In genomic region chr17:44383363-44383762, GRCh38 we compare ENCODE assay signal across 23 cellular contexts. TPM values are rescaled to one million over a fixed set of nuclear protein-coding genes. Genes with fewer than 3 reads are reported as not detected.
DNase-seq lines count a peak whose midpoint lies in the region; ATAC-seq, FAIRE-seq and TF ChIP-seq lines count a peak whose summit lies in the region.
"Had no signal": no experiment of that assay in that cellular context is flagged by ENCODE, and none has a peak within 500 bp of the region (broad histone marks: within the 10 kb centered on the region; RNA-seq: fewer than 3 reads in every experiment).

No MANE protein-coding gene starts in this region.

- ATAC-seq in HepG2 = peak; percentile 4; the same call in 1 of the 3 replicates
- ATAC-seq: CD8-positive, alpha-beta T cell; GM12878 had no signal

- no peak overlapping the region for H3K18ac ChIP-seq in H1 (ENCODE audit: extremely low read depth, low read length)

- H3F3A ChIP-seq in MM.1S (ENCODE audit: insufficient read depth, low read length) = no peaks in the 10 kb centered on the region

- DNase-seq in activated CD4-positive, CD25-positive, alpha-beta regulatory T cell treated with anti-CD3 and anti-CD28 coated beads, Interleukin-2, amount 50 U/mL, for 72 hours = peak; percentile 23
- no peak for DNase-seq in activated CD4-positive, CD25-positive, alpha-beta regulatory T cell (lab: John Stamatoyannopoulos, UW)
- DNase-seq in H7 (peak; percentile 56), H1 (ENCODE audit: low read depth in 1 of 2, low spot score in 2 of 2) (no peak), HepG2 (ENCODE audit: low spot score) (no peak), cerebellum (ENCODE audit: low spot score) (no peak), MM.1S (no peak)
- no peak for DNase-seq in activated CD8-positive, alpha-beta memory T cell treated with anti-CD3 and anti-CD28 coated beads for 24 hours
- DNase-seq: Caco-2; CD4-positive, CD25-positive, alpha-beta regulatory T cell; CD8-positive, alpha-beta T cell; DMS79; EL; GDM1; GM23248; HFFc6 had no signal

- H3K4me2 ChIP-seq in H1 (ENCODE audit: insufficient read depth in 1 of 2, low read depth in 2 of 2, low read length in 2 of 2) (peak overlapping the region; percentile 5 to 84; a peak in 2 of 4 replicates), HepG2 (ENCODE audit: low read depth, low read length) (no peak overlapping the region), MM.1S (ENCODE audit: low read depth, low read length) (no peak overlapping the region)
- H3K4me2 ChIP-seq: BLaER1 had no signal

- H3K27me3 ChIP-seq in H7 (ENCODE audit: control insufficient read depth, insufficient read depth, low read length) (peaks cover 37% of the 10 kb centered on the region), H1 (replicated peaks in 1 of 4; ENCODE audit: control insufficient read depth in 3 of 4, extremely low read depth in 1 of 4, insufficient read depth in 3 of 4, low read length in 3 of 4) (peaks cover 10 to 34% (median 31%) of the 10 kb centered on the region in 4 experiments), HepG2 (ENCODE audit: control insufficient read depth in 1 of 2, insufficient read depth in 2 of 2, low read length in 2 of 2) (peaks cover 20 to 71% of the 10 kb centered on the region in 2 experiments), MM.1S (replicated peaks; ENCODE audit: insufficient read depth, low read length) (peaks cover 46% of the 10 kb centered on the region)
- H3K27me3 ChIP-seq: BLaER1 had no signal

- H3K79me1 ChIP-seq in H1 (ENCODE audit: low read depth, low read length) = no peaks in the 10 kb centered on the region

- H2BK12ac ChIP-seq in H1 (ENCODE audit: low read depth, low read length) = no peak overlapping the region

- no peak overlapping the region for H3K27ac ChIP-seq in H1 (ENCODE audit: low read depth, low read length)
- H3K27ac ChIP-seq in HepG2 (ENCODE audit: extremely low read length, insufficient read depth, low read length) = no peak overlapping the region
- H3K27ac ChIP-seq in MM.1S (ENCODE audit: low read length) = no peak overlapping the region
- H3K27ac ChIP-seq: 22Rv1, BLaER1, C4-2B, GM23248 had no signal

- H2BK5ac ChIP-seq in H1 (ENCODE audit: low read depth, low read length) = no peak overlapping the region

- TF ChIP-seq CTCF in H1 (IDR thresholded peaks at IDR 0.05; ENCODE audit: control extremely low read depth in 1 of 3, insufficient read depth in 1 of 3, low read depth in 1 of 3, low read length in 3 of 3) = no peak
- TF ChIP-seq CTCF in HepG2 (CRISPR knock-in tag; IDR thresholded peaks at IDR 0.05) = no peak
- TF ChIP-seq CTCF in MM.1S (IDR thresholded peaks at IDR 0.05; ENCODE audit: low read length) = no peak

- H3K9ac ChIP-seq in H1 (replicated peaks in 1 of 4; ENCODE audit: extremely low read depth in 1 of 4, low read depth in 3 of 4, low read length in 3 of 4) (no peak overlapping the region), HepG2 (ENCODE audit: insufficient read depth, low read depth, low read length) (no peak overlapping the region), MM.1S (ENCODE audit: low read length) (no peak overlapping the region)
- H3K9ac ChIP-seq: BLaER1, GM23248 had no signal

- H3K79me2 ChIP-seq in H1 (ENCODE audit: control insufficient read depth in 1 of 2, insufficient read depth in 2 of 2, low read length in 2 of 2) (no peaks in the 10 kb centered on the region), HepG2 (ENCODE audit: insufficient read depth, low read length) (no peaks in the 10 kb centered on the region), MM.1S (ENCODE audit: low read length) (no peaks in the 10 kb centered on the region)

- H4K20me1 ChIP-seq in H1 (replicated peaks in 1 of 2; ENCODE audit: control insufficient read depth in 1 of 2, insufficient read depth in 2 of 2, low read length in 2 of 2) = peaks cover 0 to 4% of the 10 kb centered on the region in 2 experiments
- no peaks in the 10 kb centered on the region for H4K20me1 ChIP-seq in HepG2 (ENCODE audit: insufficient read depth, low read length)
- H4K20me1 ChIP-seq in MM.1S (ENCODE audit: insufficient read depth, low read length) = no peaks in the 10 kb centered on the region
- H4K20me1 ChIP-seq: BLaER1 had no signal

- H3K9me3 ChIP-seq in H1 (ENCODE audit: insufficient read depth in 2 of 2, low read depth in 1 of 2, low read length in 1 of 2) (no peaks in the 10 kb centered on the region), HepG2 (ENCODE audit: low read length) (no peaks in the 10 kb centered on the region), MM.1S (replicated peaks; ENCODE audit: insufficient read depth, low read length) (no peaks in the 10 kb centered on the region)
- H3K9me3 ChIP-seq: BLaER1, Caco-2, HAP-1 had no signal

- no peak overlapping the region for H4K8ac ChIP-seq in H1 (ENCODE audit: extremely low read depth, insufficient read depth, low read length)

- H2BK20ac ChIP-seq in H1 (ENCODE audit: low read length) = no peak overlapping the region

- no peak overlapping the region for H3K4ac ChIP-seq in H1 (replicated peaks; ENCODE audit: insufficient read length, low read depth, low read length)

- H2BK15ac ChIP-seq in H1 (ENCODE audit: low read length) = no peak overlapping the region

- BruUV-seq in HepG2 (replicated peaks; lab: Mats Ljungman, UMichigan) = no TSS peak

- POLR2A ChIA-PET in H1 (lab: Charles Lee; ENCODE audit: partially characterized antibody) (no interaction called here), HepG2 (lab: Yijun Ruan, JAX) (no interaction called here)

- no peak overlapping the region for H2BK120ac ChIP-seq in H1 (replicated peaks; ENCODE audit: low read depth, low read length)

- H3K23ac ChIP-seq in H1 (ENCODE audit: insufficient read length) = no peak overlapping the region

- no peak overlapping the region for H4K91ac ChIP-seq in H1 (replicated peaks; ENCODE audit: insufficient read length, low read length)

- H3K4me1 ChIP-seq in H1 (replicated peaks in 1 of 4; ENCODE audit: control insufficient read depth in 3 of 4, insufficient read depth in 4 of 4, low read length in 3 of 4) (peaks cover 3 to 21% (median 7%) of the 10 kb centered on the region in 4 experiments; a peak in 6 of 7 replicates), HepG2 (ENCODE audit: insufficient read depth, low read length) (peaks cover 19% of the 10 kb centered on the region), MM.1S (ENCODE audit: low read length) (no peaks in the 10 kb centered on the region)
- H3K4me1 ChIP-seq: Caco-2 had no signal

- no peak for TF ChIP-seq POLR2A in H1 (IDR thresholded peaks at IDR 0.05; ENCODE audit: control extremely low read depth in 1 of 2, low read depth in 2 of 2, low read length in 2 of 2)
- no peak for TF ChIP-seq POLR2A in HepG2 (IDR thresholded peaks at IDR 0.05; ENCODE audit: insufficient read depth in 1 of 2, low read depth in 2 of 2, low read length in 2 of 2)

- H3K14ac ChIP-seq in H1 (ENCODE audit: insufficient read length) = no peak overlapping the region

- intact Hi-C loops in HepG2 (cut with micrococcal nuclease; ENCODE audit: unreplicated experiment) = no loop called here

- H3K36me3 ChIP-seq in H7 (replicated peaks; ENCODE audit: control insufficient read depth, insufficient read depth, low read length) = no peaks in the 10 kb centered on the region
- H3K36me3 ChIP-seq in H1 (ENCODE audit: control insufficient read depth in 2 of 4, insufficient read depth in 4 of 4, low read length in 3 of 4) = no peaks in the 10 kb centered on the region
- H3K36me3 ChIP-seq in HepG2 (replicated peaks in 1 of 2; ENCODE audit: control insufficient read depth in 1 of 2, insufficient read depth in 2 of 2, low read length in 2 of 2) = no peaks in the 10 kb centered on the region
- H3K36me3 ChIP-seq in MM.1S (replicated peaks; ENCODE audit: insufficient read depth, low read length) = no peaks in the 10 kb centered on the region
- H3K36me3 ChIP-seq: BLaER1, HAP-1 had no signal

- TF ChIP-seq EP300 in H1 (IDR thresholded peaks at IDR 0.05; ENCODE audit: borderline replicate concordance in 1 of 2, low read depth in 2 of 2, low read length in 2 of 2) (no peak), HepG2 (IDR thresholded peaks at IDR 0.05; ENCODE audit: low read depth in 2 of 2, low read length in 2 of 2) (no peak), HepG2 (CRISPR knock-in tag; IDR thresholded peaks at IDR 0.05; ENCODE audit: borderline replicate concordance) (no peak)

- H3K9me2 ChIP-seq in MM.1S (replicated peaks; ENCODE audit: insufficient read depth, low read length) = no peaks in the 10 kb centered on the region

- no peak overlapping the region for H4K5ac ChIP-seq in H1 (ENCODE audit: insufficient read length, low read depth, low read length)

- no peak overlapping the region for H3K56ac ChIP-seq in H1 (replicated peaks; ENCODE audit: insufficient read length, low read depth, low read length)

- H2AFZ ChIP-seq in H1 (ENCODE audit: low read length) (no peak overlapping the region), HepG2 (ENCODE audit: low read length) (no peak overlapping the region), MM.1S (ENCODE audit: low read length) (no peak overlapping the region)
- H2AFZ ChIP-seq: GM23248 had no signal

- no peak overlapping the region for H2AK5ac ChIP-seq in H1 (ENCODE audit: low read depth, low read length)

- in situ Hi-C loops in HepG2 (cut with HindIII; ENCODE audit: extremely low pct_ligation_motif_present, low pct_unique_long_range_greater_than_20kb) = no loop called here

- WGBS in H1 (ENCODE audit: extremely low coverage in 1 of 2, insufficient coverage in 1 of 2, insufficient read length in 1 of 2, insufficient replicate concordance in 2 of 2, low coverage in 1 of 2, low lambda C conversion rate in 2 of 2, missing lambda C conversion rate in 1 of 2), 2 experiments = 87% methylated on average over 15 of the region's 15 CpGs; no CpG with 5 or more reads in 1 of the 2 experiments
- 53% methylated on average over 15 of the region's 15 CpGs for WGBS in HepG2 (ENCODE audit: low lambda C conversion rate)

- CTCF ChIA-PET in H1 (lab: Charles Lee; ENCODE audit: partially characterized antibody) = interaction anchor here (1.5 kb wide), 1 partner anchor 28 kb away, joined by 3 read pairs; no protein-coding TSS in a partner anchor
- CTCF ChIA-PET in HepG2 (lab: Yijun Ruan, JAX; ENCODE audit: low intra/inter-chr PET ratio, low total read pairs) = no interaction called here

- no peak for TF ChIP-seq RAD21 in H1 (IDR thresholded peaks at IDR 0.05 in 1 of 2, conservative IDR thresholded peaks at IDR 0.05 in 1 of 2; ENCODE audit: low read depth in 2 of 2, low read length in 2 of 2)
- TF ChIP-seq RAD21 in HepG2 (CRISPR knock-in tag; IDR thresholded peaks at IDR 0.05) = no peak

- H3K23me2 ChIP-seq in H1 (ENCODE audit: low read depth, low read length) = peaks cover 12% of the 10 kb centered on the region; the same call in 1 of the 2 replicates

- FAIRE-seq in H1 (lab: Jason Lieb, UNC) = no peak
- no peak for FAIRE-seq in HepG2 (lab: Jason Lieb, UNC)
- FAIRE-seq: A204.1, GM12878, GM19239 had no signal

- H3K4me3 ChIP-seq in H7 (ENCODE audit: insufficient read depth, low read depth, low read length) (no peak overlapping the region), H1 (ENCODE audit: extremely low read depth in 1 of 4, insufficient read depth in 2 of 4, low read depth in 3 of 4, low read length in 4 of 4) (no peak overlapping the region), HepG2 (replicated peaks in 1 of 3; ENCODE audit: insufficient read depth in 1 of 3, low read depth in 2 of 3, low read length in 3 of 3) (no peak overlapping the region), MM.1S (ENCODE audit: low read length) (no peak overlapping the region)
- H3K4me3 ChIP-seq: BLaER1, GM12878, GM23248, HAP-1 had no signal

RNA-seq across cellular contexts. Expression of gene ITGA2B, which starts 6.1 kb away (rescaled TPM):
- total RNA-seq in H7 (2014; rRNA removed; shearing (Covaris generic)) = 6.2 and 11.4 TPM in 2 replicates
- 11.3 and 12.3 TPM in 2 replicates for total RNA-seq in H1 (2021; fragmentation: NEBNext Ultra II Directional; extraction: Animal tissue kit (Norgen Biotek cat#: 25700))
- 6.9 and 12.4 TPM in 2 replicates for polyA plus RNA-seq in H1 (2011; rRNA removed)
- 11.4 TPM for polyA plus RNA-seq in H1 (2011; cell fraction: cytosol; rRNA removed)
- polyA plus RNA-seq in H1 (2011; cell fraction: nucleus; rRNA removed) = 59.9 TPM
- polyA plus RNA-seq in H1 (2012, experiment 1 of 2) = 9.1 to 21.1 TPM (median 16.5 TPM) in 4 replicates
- 7.0 TPM for polyA plus RNA-seq in H1 (2012, experiment 2 of 2)
- 8.8 TPM for polyA plus RNA-seq in H1 (2013, experiment 1 of 2)
- 6.7 TPM for polyA plus RNA-seq in H1 (2013, experiment 2 of 2)
- 5.8 and 5.9 TPM in 2 replicates for polyA minus RNA-seq in H1 (2011; rRNA and poly(A)+ RNA removed)
- 6.3 TPM for polyA minus RNA-seq in H1 (2011; cell fraction: cytosol; rRNA and poly(A)+ RNA removed)
- 16.0 TPM for polyA minus RNA-seq in H1 (2011; cell fraction: nucleus; rRNA and poly(A)+ RNA removed)
- 0.38 and 0.41 TPM in 2 replicates for total RNA-seq in HepG2 (2016; rRNA removed; fragmentation: Illumina TruSeq; extraction: Trizol)
- 0.30 TPM in 1 of 2 replicates, not detected in the other for total RNA-seq in HepG2 (2016; cell fraction: cytosol; rRNA removed; fragmentation: Illumina TruSeq; extraction: Trizol; ENCODE audit: low read depth)
- total RNA-seq in HepG2 (2016; cell fraction: insoluble cytoplasmic fraction; rRNA removed; fragmentation: Illumina TruSeq; extraction: Trizol) = 0.22 and 0.37 TPM in 2 replicates
- 0.19 and 0.83 TPM in 2 replicates for total RNA-seq in HepG2 (2016; cell fraction: membrane; rRNA removed; fragmentation: Illumina TruSeq; extraction: Trizol)
- 0.37 and 0.44 TPM in 2 replicates for total RNA-seq in HepG2 (2016; cell fraction: nucleus; rRNA removed; fragmentation: Illumina TruSeq; extraction: Trizol)
- 1.1 and 1.9 TPM in 2 replicates for polyA plus RNA-seq in HepG2 (2011; rRNA removed)
- polyA plus RNA-seq in HepG2 (2011; cell fraction: cytosol; rRNA removed) = 0.42 and 0.63 TPM in 2 replicates
- 11.3 and 12.6 TPM in 2 replicates for polyA plus RNA-seq in HepG2 (2011; cell fraction: nucleus; rRNA removed)
- 2.4 and 4.7 TPM in 2 replicates for polyA plus RNA-seq in HepG2 (2012)
- polyA plus RNA-seq in HepG2 (2016; cell fraction: cytosol; fragmentation: Illumina TruSeq; extraction: Trizol; ENCODE audit: low read depth) = 0.27 TPM in 1 of 2 replicates, not detected in the other
- polyA plus RNA-seq in HepG2 (2016; cell fraction: insoluble cytoplasmic fraction; fragmentation: Illumina TruSeq; extraction: Trizol; ENCODE audit: low read depth) = 0.25 TPM in 1 of 2 replicates, not detected in the other
- polyA plus RNA-seq in HepG2 (2016; cell fraction: membrane; fragmentation: Illumina TruSeq; extraction: Trizol; ENCODE audit: low read depth) = 0.40 TPM in 1 of 2 replicates, not detected in the other
- 0.60 and 1.3 TPM in 2 replicates for polyA plus RNA-seq in HepG2 (2016; cell fraction: nucleus; fragmentation: Illumina TruSeq; extraction: Trizol; ENCODE audit: insufficient read depth, low read depth)
- 0.74 and 1.3 TPM in 2 replicates for polyA minus RNA-seq in HepG2 (2011; rRNA and poly(A)+ RNA removed; ENCODE audit: low replicate concordance)
- polyA minus RNA-seq in HepG2 (2011; cell fraction: cytosol; rRNA and poly(A)+ RNA removed) = 0.26 and 0.69 TPM in 2 replicates
- polyA minus RNA-seq in HepG2 (2011; cell fraction: nucleus; rRNA and poly(A)+ RNA removed) = 1.9 and 2.4 TPM in 2 replicates
- total RNA-seq in cerebellum = 4.7 TPM
- total RNA-seq: GM23248 had no signal
- polyA plus RNA-seq: CD4-positive, CD25-positive, alpha-beta regulatory T cell; GM23248 had no signal

RNA-seq across cellular contexts. Expression of gene FAM171A2, which starts 19.7 kb away (rescaled TPM):
- total RNA-seq in H7 (2014; rRNA removed; shearing (Covaris generic)) = 23.7 and 24.1 TPM in 2 replicates
- total RNA-seq in H1 (2021; fragmentation: NEBNext Ultra II Directional; extraction: Animal tissue kit (Norgen Biotek cat#: 25700)) = 23.9 and 24.1 TPM in 2 replicates
- 21.9 and 31.8 TPM in 2 replicates for polyA plus RNA-seq in H1 (2011; rRNA removed)
- polyA plus RNA-seq in H1 (2011; cell fraction: cytosol; rRNA removed) = 21.7 TPM
- 37.0 TPM for polyA plus RNA-seq in H1 (2011; cell fraction: nucleus; rRNA removed)
- 10.4 to 25.0 TPM (median 21.9 TPM) in 4 replicates for polyA plus RNA-seq in H1 (2012, experiment 1 of 2)
- polyA plus RNA-seq in H1 (2012, experiment 2 of 2) = 11.7 TPM
- polyA plus RNA-seq in H1 (2013, experiment 1 of 2) = 15.4 TPM
- 15.9 TPM for polyA plus RNA-seq in H1 (2013, experiment 2 of 2)
- 14.7 and 17.9 TPM in 2 replicates for polyA minus RNA-seq in H1 (2011; rRNA and poly(A)+ RNA removed)
- polyA minus RNA-seq in H1 (2011; cell fraction: cytosol; rRNA and poly(A)+ RNA removed) = 22.5 TPM
- 24.7 TPM for polyA minus RNA-seq in H1 (2011; cell fraction: nucleus; rRNA and poly(A)+ RNA removed)
- total RNA-seq in HepG2 (2016; rRNA removed; fragmentation: Illumina TruSeq; extraction: Trizol) = 1.0 and 1.8 TPM in 2 replicates
- total RNA-seq in HepG2 (2016; cell fraction: cytosol; rRNA removed; fragmentation: Illumina TruSeq; extraction: Trizol; ENCODE audit: low read depth) = 0.44 and 1.2 TPM in 2 replicates
- total RNA-seq in HepG2 (2016; cell fraction: insoluble cytoplasmic fraction; rRNA removed; fragmentation: Illumina TruSeq; extraction: Trizol) = 0.97 and 2.0 TPM in 2 replicates
- 1.4 and 2.0 TPM in 2 replicates for total RNA-seq in HepG2 (2016; cell fraction: membrane; rRNA removed; fragmentation: Illumina TruSeq; extraction: Trizol)
- total RNA-seq in HepG2 (2016; cell fraction: nucleus; rRNA removed; fragmentation: Illumina TruSeq; extraction: Trizol) = 1.8 and 2.4 TPM in 2 replicates
- 3.6 and 5.8 TPM in 2 replicates for polyA plus RNA-seq in HepG2 (2011; rRNA removed)
- 3.3 and 4.9 TPM in 2 replicates for polyA plus RNA-seq in HepG2 (2011; cell fraction: cytosol; rRNA removed)
- polyA plus RNA-seq in HepG2 (2011; cell fraction: nucleus; rRNA removed) = 5.7 and 6.2 TPM in 2 replicates
- 3.9 and 7.7 TPM in 2 replicates for polyA plus RNA-seq in HepG2 (2012)
- polyA plus RNA-seq in HepG2 (2016; cell fraction: cytosol; fragmentation: Illumina TruSeq; extraction: Trizol; ENCODE audit: low read depth) = 0.99 and 1.1 TPM in 2 replicates
- 0.66 and 0.71 TPM in 2 replicates for polyA plus RNA-seq in HepG2 (2016; cell fraction: insoluble cytoplasmic fraction; fragmentation: Illumina TruSeq; extraction: Trizol; ENCODE audit: low read depth)
- 0.84 and 1.1 TPM in 2 replicates for polyA plus RNA-seq in HepG2 (2016; cell fraction: membrane; fragmentation: Illumina TruSeq; extraction: Trizol; ENCODE audit: low read depth)
- polyA plus RNA-seq in HepG2 (2016; cell fraction: nucleus; fragmentation: Illumina TruSeq; extraction: Trizol; ENCODE audit: insufficient read depth, low read depth) = 3.3 and 3.5 TPM in 2 replicates
- 1.3 and 9.8 TPM in 2 replicates for polyA minus RNA-seq in HepG2 (2011; rRNA and poly(A)+ RNA removed; ENCODE audit: low replicate concordance)
- 3.0 and 3.8 TPM in 2 replicates for polyA minus RNA-seq in HepG2 (2011; cell fraction: cytosol; rRNA and poly(A)+ RNA removed)
- polyA minus RNA-seq in HepG2 (2011; cell fraction: nucleus; rRNA and poly(A)+ RNA removed) = 1.3 and 2.7 TPM in 2 replicates
- 29.8 TPM for total RNA-seq in cerebellum

RNA-seq across cellular contexts. Expression of gene GRN, which starts 38.3 kb away (rescaled TPM):
- total RNA-seq in H7 (2014; rRNA removed; shearing (Covaris generic)) = 122 and 161 TPM in 2 replicates
- 108 and 117 TPM in 2 replicates for total RNA-seq in H1 (2021; fragmentation: NEBNext Ultra II Directional; extraction: Animal tissue kit (Norgen Biotek cat#: 25700))
- 387 and 526 TPM in 2 replicates for polyA plus RNA-seq in H1 (2011; rRNA removed)
- 143 TPM for polyA plus RNA-seq in H1 (2011; cell fraction: cytosol; rRNA removed)
- polyA plus RNA-seq in H1 (2011; cell fraction: nucleus; rRNA removed) = 360 TPM
- polyA plus RNA-seq in H1 (2012, experiment 1 of 2) = 137 to 183 TPM (median 169 TPM) in 4 replicates
- 165 TPM for polyA plus RNA-seq in H1 (2012, experiment 2 of 2)
- 258 TPM for polyA plus RNA-seq in H1 (2013, experiment 1 of 2)
- 236 TPM for polyA plus RNA-seq in H1 (2013, experiment 2 of 2)
- polyA minus RNA-seq in H1 (2011; rRNA and poly(A)+ RNA removed) = 66.1 and 115 TPM in 2 replicates
- polyA minus RNA-seq in H1 (2011; cell fraction: cytosol; rRNA and poly(A)+ RNA removed) = 135 TPM
- polyA minus RNA-seq in H1 (2011; cell fraction: nucleus; rRNA and poly(A)+ RNA removed) = 88.4 TPM
- total RNA-seq in HepG2 (2016; rRNA removed; fragmentation: Illumina TruSeq; extraction: Trizol) = 41.2 and 86.6 TPM in 2 replicates
- total RNA-seq in HepG2 (2016; cell fraction: cytosol; rRNA removed; fragmentation: Illumina TruSeq; extraction: Trizol; ENCODE audit: low read depth) = 14.7 and 16.4 TPM in 2 replicates
- total RNA-seq in HepG2 (2016; cell fraction: insoluble cytoplasmic fraction; rRNA removed; fragmentation: Illumina TruSeq; extraction: Trizol) = 36.4 and 95.6 TPM in 2 replicates
- total RNA-seq in HepG2 (2016; cell fraction: membrane; rRNA removed; fragmentation: Illumina TruSeq; extraction: Trizol) = 24.9 and 32.7 TPM in 2 replicates
- 81.7 and 101 TPM in 2 replicates for total RNA-seq in HepG2 (2016; cell fraction: nucleus; rRNA removed; fragmentation: Illumina TruSeq; extraction: Trizol)
- polyA plus RNA-seq in HepG2 (2011; rRNA removed) = 143 and 195 TPM in 2 replicates
- 82.9 and 130 TPM in 2 replicates for polyA plus RNA-seq in HepG2 (2011; cell fraction: cytosol; rRNA removed)
- 653 and 705 TPM in 2 replicates for polyA plus RNA-seq in HepG2 (2011; cell fraction: nucleus; rRNA removed)
- polyA plus RNA-seq in HepG2 (2012) = 166 and 219 TPM in 2 replicates
- 23.3 and 23.7 TPM in 2 replicates for polyA plus RNA-seq in HepG2 (2016; cell fraction: cytosol; fragmentation: Illumina TruSeq; extraction: Trizol; ENCODE audit: low read depth)
- 50.3 and 62.4 TPM in 2 replicates for polyA plus RNA-seq in HepG2 (2016; cell fraction: insoluble cytoplasmic fraction; fragmentation: Illumina TruSeq; extraction: Trizol; ENCODE audit: low read depth)
- 32.0 and 32.7 TPM in 2 replicates for polyA plus RNA-seq in HepG2 (2016; cell fraction: membrane; fragmentation: Illumina TruSeq; extraction: Trizol; ENCODE audit: low read depth)
- polyA plus RNA-seq in HepG2 (2016; cell fraction: nucleus; fragmentation: Illumina TruSeq; extraction: Trizol; ENCODE audit: insufficient read depth, low read depth) = 211 and 219 TPM in 2 replicates
- polyA minus RNA-seq in HepG2 (2011; rRNA and poly(A)+ RNA removed; ENCODE audit: low replicate concordance) = 65.4 and 170 TPM in 2 replicates
- polyA minus RNA-seq in HepG2 (2011; cell fraction: cytosol; rRNA and poly(A)+ RNA removed) = 146 and 172 TPM in 2 replicates
- 48.2 and 74.1 TPM in 2 replicates for polyA minus RNA-seq in HepG2 (2011; cell fraction: nucleus; rRNA and poly(A)+ RNA removed)
- 58.5 TPM for total RNA-seq in cerebellum

RNA-seq across cellular contexts. Expression of gene SLC25A39, which starts 58.7 kb away (rescaled TPM):
- total RNA-seq in H7 (2014; rRNA removed; shearing (Covaris generic)) = 281 and 295 TPM in 2 replicates
- 189 and 200 TPM in 2 replicates for total RNA-seq in H1 (2021; fragmentation: NEBNext Ultra II Directional; extraction: Animal tissue kit (Norgen Biotek cat#: 25700))
- polyA plus RNA-seq in H1 (2011; rRNA removed) (291 and 408 TPM in 2 replicates), HepG2 (2011; rRNA removed) (144 and 164 TPM in 2 replicates)
- polyA plus RNA-seq in H1 (2011; cell fraction: cytosol; rRNA removed) = 282 TPM
- 575 TPM for polyA plus RNA-seq in H1 (2011; cell fraction: nucleus; rRNA removed)
- 156 to 250 TPM (median 229 TPM) in 4 replicates for polyA plus RNA-seq in H1 (2012, experiment 1 of 2)
- polyA plus RNA-seq in H1 (2012, experiment 2 of 2) = 230 TPM
- polyA plus RNA-seq in H1 (2013, experiment 1 of 2) = 181 TPM
- polyA plus RNA-seq in H1 (2013, experiment 2 of 2) = 173 TPM
- polyA minus RNA-seq in H1 (2011; rRNA and poly(A)+ RNA removed) = 74.8 and 88.3 TPM in 2 replicates
- polyA minus RNA-seq in H1 (2011; cell fraction: cytosol; rRNA and poly(A)+ RNA removed) = 85.4 TPM
- polyA minus RNA-seq in H1 (2011; cell fraction: nucleus; rRNA and poly(A)+ RNA removed) = 119 TPM
- total RNA-seq in HepG2 (2016; rRNA removed; fragmentation: Illumina TruSeq; extraction: Trizol) (119 and 151 TPM in 2 replicates), cerebellum (30.9 TPM)
- total RNA-seq in HepG2 (2016; cell fraction: cytosol; rRNA removed; fragmentation: Illumina TruSeq; extraction: Trizol; ENCODE audit: low read depth) = 410 and 476 TPM in 2 replicates
- total RNA-seq in HepG2 (2016; cell fraction: insoluble cytoplasmic fraction; rRNA removed; fragmentation: Illumina TruSeq; extraction: Trizol) = 99.0 and 156 TPM in 2 replicates
- total RNA-seq in HepG2 (2016; cell fraction: membrane; rRNA removed; fragmentation: Illumina TruSeq; extraction: Trizol) = 478 and 550 TPM in 2 replicates
- 88.4 and 102 TPM in 2 replicates for total RNA-seq in HepG2 (2016; cell fraction: nucleus; rRNA removed; fragmentation: Illumina TruSeq; extraction: Trizol)
- polyA plus RNA-seq in HepG2 (2011; cell fraction: cytosol; rRNA removed) = 120 and 173 TPM in 2 replicates
- 432 and 489 TPM in 2 replicates for polyA plus RNA-seq in HepG2 (2011; cell fraction: nucleus; rRNA removed)
- polyA plus RNA-seq in HepG2 (2012) = 90.6 and 129 TPM in 2 replicates
- polyA plus RNA-seq in HepG2 (2016; cell fraction: cytosol; fragmentation: Illumina TruSeq; extraction: Trizol; ENCODE audit: low read depth) = 809 and 889 TPM in 2 replicates
- polyA plus RNA-seq in HepG2 (2016; cell fraction: insoluble cytoplasmic fraction; fragmentation: Illumina TruSeq; extraction: Trizol; ENCODE audit: low read depth) = 161 and 204 TPM in 2 replicates
- polyA plus RNA-seq in HepG2 (2016; cell fraction: membrane; fragmentation: Illumina TruSeq; extraction: Trizol; ENCODE audit: low read depth) = 764 and 806 TPM in 2 replicates
- 299 and 303 TPM in 2 replicates for polyA plus RNA-seq in HepG2 (2016; cell fraction: nucleus; fragmentation: Illumina TruSeq; extraction: Trizol; ENCODE audit: insufficient read depth, low read depth)
- 136 and 157 TPM in 2 replicates for polyA minus RNA-seq in HepG2 (2011; rRNA and poly(A)+ RNA removed; ENCODE audit: low replicate concordance)
- polyA minus RNA-seq in HepG2 (2011; cell fraction: cytosol; rRNA and poly(A)+ RNA removed) = 35.4 and 57.5 TPM in 2 replicates
- 45.3 and 47.1 TPM in 2 replicates for polyA minus RNA-seq in HepG2 (2011; cell fraction: nucleus; rRNA and poly(A)+ RNA removed)

Comparison
In these comparisons a context has a peak if more than half of its experiments do, and no peak if none do; other contexts are left out.
1. DNase-seq: peak in activated CD4-positive, CD25-positive, alpha-beta regulatory T cell treated with anti-CD3 and anti-CD28 coated beads, Interleukin-2, amount 50 U/mL, for 72 hours (single experiment) and H7 (single experiment); none in activated CD4-positive, CD25-positive, alpha-beta regulatory T cell (0 of 4), H1 (0 of 2), HepG2 (single experiment), cerebellum (single experiment), MM.1S (single experiment) and activated CD8-positive, alpha-beta memory T cell treated with anti-CD3 and anti-CD28 coated beads for 24 hours (single experiment).
2. H3K4me2 ChIP-seq: peak in H1 (2 of 2); none in HepG2 (single experiment) and MM.1S (single experiment).